Comparison of ENCODE assay signal across 1 cellular context in genomic region chr13:113105032-113105993, GRCh38.
TF ChIP-seq lines count a peak whose summit lies in the region.

Gene F7, plus strand, starts transcription at chr13:113105791. Its CDS starts 51 bp downstream, at chr13:113105842.

TF ChIP-seq in H1, 55 proteins besides CTCF, POLR2A, EP300 and RAD21 (continued from another document):
- no peak for TF ChIP-seq CHD7 (IDR thresholded peaks at IDR 0.05; ENCODE audit: insufficient replicate concordance, low read length)
- TF ChIP-seq POU5F1 (IDR thresholded peaks at IDR 0.05; ENCODE audit: low read depth, low read length) = no peak
- no peak for TF ChIP-seq SRF (IDR thresholded peaks at IDR 0.05; ENCODE audit: low read depth, low read length)
- no peak for TF ChIP-seq KDM1A (IDR thresholded peaks at IDR 0.05; ENCODE audit: borderline replicate concordance, low read length)
- TF ChIP-seq GTF2F1 (IDR thresholded peaks at IDR 0.05; ENCODE audit: borderline replicate concordance, low read depth, low read length) = no peak
- TF ChIP-seq SP4 (IDR thresholded peaks at IDR 0.05; ENCODE audit: low read length) = no peak
- TF ChIP-seq GABPA (IDR thresholded peaks at IDR 0.05; ENCODE audit: borderline replicate concordance, insufficient read depth, low read length) = no peak
- TF ChIP-seq MAFK (IDR thresholded peaks at IDR 0.05; ENCODE audit: low read depth, low read length) = no peak
